13 cellular contexts compared by ENCODE assay signal in genomic region chr1:204711947-204712701, GRCh38. TPM values are rescaled to one million over a fixed set of nuclear protein-coding genes. Genes with fewer than 3 reads are reported as not detected.
A peak's percentile ranks its signal among the peaks of the same experiment; 100 is the strongest.
DNase-seq lines count a peak whose midpoint lies in the region; ATAC-seq and TF ChIP-seq lines count a peak whose summit lies in the region.
"Had no signal": no experiment of that assay in that cellular context is flagged by ENCODE, and none has a peak within 500 bp of the region (broad histone marks: within the 10 kb centered on the region; RNA-seq: fewer than 3 reads in every experiment).

No MANE protein-coding gene starts in this region.

- H3K4me1 ChIP-seq in right cardiac atrium (ENCODE audit: control insufficient read depth, insufficient read depth, low read length), result no peaks in the 10 kb centered on the region
- no peaks in the 10 kb centered on the region for H3K4me1 ChIP-seq in testis
- no peaks in the 10 kb centered on the region for H3K4me1 ChIP-seq in ascending aorta
- H3K4me1 ChIP-seq: tibial artery had no signal

- TF ChIP-seq POLR2A in testis (IDR thresholded peaks at IDR 0.05), result no peak

- no peaks in the 10 kb centered on the region for H3K36me3 ChIP-seq in testis (ENCODE audit: low read depth, missing control alignments)
- no peaks in the 10 kb centered on the region for H3K36me3 ChIP-seq in ascending aorta
- H3K36me3 ChIP-seq: tibial artery had no signal

- WGBS in right cardiac atrium, result 8% methylated on average over 23 of the region's 23 CpGs
- 29 to 48% methylated on average over 23 of the region's 23 CpGs for WGBS in testis, 2 donors

- H3K27me3 ChIP-seq in right cardiac atrium (ENCODE audit: control insufficient read depth, insufficient read depth) (no peaks in the 10 kb centered on the region), testis (no peaks in the 10 kb centered on the region), ascending aorta (no peaks in the 10 kb centered on the region)

- ATAC-seq in right cardiac atrium, result peak; percentile 86 to 88
- no peak for ATAC-seq in HG03139 (IDR thresholded peaks at IDR 0.05; ENCODE audit: unreplicated experiment)

- H3K27ac ChIP-seq in right cardiac atrium (ENCODE audit: low read length) (peak overlapping the region; percentile 35), testis (no peak overlapping the region), ascending aorta (no peak overlapping the region)
- H3K27ac ChIP-seq: PC-9, tibial artery had no signal

- intact Hi-C loops in right cardiac atrium (cut with DNase I), result no loop called here
- intact Hi-C loops in testis (cut with DNase I; ENCODE audit: low total_unique reads), result no loop called here
- intact Hi-C loops in ascending aorta (cut with DNase I), result no loop called here

- H3K9me3 ChIP-seq in right cardiac atrium (ENCODE audit: control insufficient read depth, low read length), result no peaks in the 10 kb centered on the region
- no peaks in the 10 kb centered on the region for H3K9me3 ChIP-seq in testis
- no peaks in the 10 kb centered on the region for H3K9me3 ChIP-seq in ascending aorta
- H3K9me3 ChIP-seq: tibial artery had no signal

- DNase-seq in NCI-H748 (lab: John Stamatoyannopoulos, UW; ENCODE audit: unreplicated experiment) (peak; percentile 53), NCI-H748 treated with DMSO at 0.1 percent for 48 hours (lab: John Stamatoyannopoulos, UW) (no peak), OCI-M1 (lab: John Stamatoyannopoulos, UW) (peak; percentile 51), right cardiac atrium (peak; percentile 60 to 87 (median 84)), testis (peak; percentile 20), ascending aorta (ENCODE audit: low spot score in 2 of 2) (no peak), AG20443 (ENCODE audit: low spot score) (no peak)
- DNase-seq: activated CD4-positive, CD25-positive, alpha-beta regulatory T cell treated with anti-CD3 and anti-CD28 coated beads, Interleukin-2, amount 50 U/mL, for 72 hours; effector memory CD4-positive, alpha-beta T cell; PC-9; tibial artery had no signal

- H3K4me3 ChIP-seq in right cardiac atrium (ENCODE audit: low read length), result no peak overlapping the region
- no peak overlapping the region for H3K4me3 ChIP-seq in testis
- H3K4me3 ChIP-seq in ascending aorta, result no peak overlapping the region
- H3K4me3 ChIP-seq: PC-9, tibial artery had no signal

- TF ChIP-seq CTCF in testis (IDR thresholded peaks at IDR 0.05), result no peak
- TF ChIP-seq CTCF in ascending aorta (IDR thresholded peaks at IDR 0.05), result no peak

RNA-seq across cellular contexts. Expression of gene LRRN2, which starts 26.6 kb away (rescaled TPM):
- total RNA-seq in right cardiac atrium, result 10 to 100 TPM in 3 of 4 donors, 1 to 10 TPM in 1; 4.8 to 31.6 (median 22.6) TPM
- 20.8 TPM for polyA plus RNA-seq in right cardiac atrium
- 10 to 100 TPM; 19.5 to 27.4 TPM for total RNA-seq in testis
- 16.7 TPM for polyA plus RNA-seq in testis (ENCODE audit: insufficient read depth, low read depth, low replicate concordance)
- total RNA-seq in ascending aorta, result 6.5 TPM
- total RNA-seq: A673 had no signal

Comparison
In these comparisons a context has a peak if more than half of its experiments do, and no peak if none do; other contexts are left out.
1. DNase-seq: peak in NCI-H748 (single experiment), OCI-M1 (single experiment), right cardiac atrium (3 of 3) and testis (single experiment); none in NCI-H748 treated with DMSO at 0.1 percent for 48 hours (single experiment), ascending aorta (0 of 2) and AG20443 (single experiment).